In the genomic region with DNA sequence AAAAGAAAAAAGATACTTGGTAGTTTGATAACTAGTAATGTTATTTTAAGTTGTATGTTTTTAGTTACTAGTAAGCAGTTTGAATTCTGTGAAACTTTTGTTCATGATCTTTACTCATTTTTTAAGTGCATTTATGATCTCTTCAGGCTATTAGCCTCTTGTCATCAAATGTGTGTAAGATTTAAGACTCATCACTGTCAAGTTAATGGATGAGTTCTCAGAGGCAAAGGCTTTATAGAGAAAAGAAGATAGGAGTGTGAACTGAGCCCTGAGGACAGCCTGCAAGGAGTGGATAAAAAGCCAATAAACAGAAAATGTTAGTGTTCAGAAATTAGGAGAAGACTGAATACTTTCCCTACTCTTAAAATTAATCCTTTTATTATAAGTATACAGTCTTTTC, we compare ENCODE assay signal across 12 cellular contexts. TPM values are rescaled to one million over a fixed set of nuclear protein-coding genes. Genes with fewer than 3 reads are reported as not detected.
DNase-seq lines count a peak whose midpoint lies in the region; ATAC-seq and TF ChIP-seq lines count a peak whose summit lies in the region.
"Had no signal": no experiment of that assay in that cellular context is flagged by ENCODE, and none has a peak within 500 bp of the region (broad histone marks: within the 10 kb centered on the region; RNA-seq: fewer than 3 reads in every experiment).

No MANE protein-coding gene starts in this region.

- H3K4me1 Mint-ChIP-seq in brain: peaks cover 64% of the 10 kb centered on the region

- H3K36me3 Mint-ChIP-seq in brain: peaks cover 47% of the 10 kb centered on the region

- H3K27ac ChIP-seq in OCI-LY7 (ENCODE audit: low read depth, low read length, poor library complexity, severe bottlenecking) (no peak overlapping the region), rectal smooth muscle tissue (ENCODE audit: low read depth, low read length) (peak overlapping the region; percentile 10), aorta (ENCODE audit: low read depth in 1 of 2, low read length in 2 of 2) (no peak overlapping the region)

- H3K27me3 ChIP-seq in rectal smooth muscle tissue (ENCODE audit: control insufficient read depth, insufficient read depth, low read length) (no peaks in the 10 kb centered on the region), aorta (ENCODE audit: control insufficient read depth in 1 of 2, insufficient read depth in 2 of 2, low read length in 1 of 2) (no peaks in the 10 kb centered on the region)

- H3K9me3 Mint-ChIP-seq in brain: no peaks in the 10 kb centered on the region

- TF ChIP-seq POLR2A in erythroblast (IDR thresholded peaks at IDR 0.05; ENCODE audit: low read length): no peak

- TF ChIP-seq CTCF in OCI-LY7 (conservative IDR thresholded peaks at IDR 0.05; ENCODE audit: low read length) (no peak), brain (conservative IDR thresholded peaks at IDR 0.05) (no peak)

- H3K4me2 ChIP-seq in OCI-LY7 (ENCODE audit: low read length): 0 out of 2 replicates have a peak overlapping the region, but pooled peaks have one; percentile 19

- ATAC-seq in GM21367 (IDR thresholded peaks at IDR 0.05; ENCODE audit: unreplicated experiment) (no peak), aorta (ENCODE audit: low FRiP score) (no peak)

- DNase-seq in ELR (ENCODE audit: low read depth): peak; percentile 22
- no peak for DNase-seq in OCI-LY7 (ENCODE audit: low spot score)
- DNase-seq in amniotic stem cell (lab: John Stamatoyannopoulos, UW): no peak
- DNase-seq in aorta: no peak
- no peak for DNase-seq in erythroblast (lab: John Stamatoyannopoulos, UW)
- DNase-seq: DND-41; mesendoderm; stimulated activated CD4-positive, alpha-beta T cell treated with anti-CD3 and anti-CD28 coated beads, Interleukin-12 subunit alpha, Interleukin-12 subunit beta, amount 100 ng/mL, for 4 hours; stimulated activated naive CD4-positive, alpha-beta T cell treated with Interleukin-2 at 50 U/mL for 16 hours had no signal

- H3K79me2 ChIP-seq in OCI-LY7 (ENCODE audit: insufficient read depth, low read depth, low read length): peaks cover 100% of the 10 kb centered on the region

- H4K20me1 ChIP-seq in OCI-LY7 (ENCODE audit: insufficient read depth, low read length): no peaks in the 10 kb centered on the region

- peaks cover 38% of the 10 kb centered on the region for H3K4me1 ChIP-seq in OCI-LY7 (ENCODE audit: insufficient read depth, low read length, poor library complexity, severe bottlenecking)
- H3K4me1 ChIP-seq in rectal smooth muscle tissue (ENCODE audit: control insufficient read depth, insufficient read depth, low read length): peaks cover 34% of the 10 kb centered on the region
- peaks cover 5 to 6% of the 10 kb centered on the region in 2 donors for H3K4me1 ChIP-seq in aorta (ENCODE audit: control insufficient read depth in 1 of 2, insufficient read depth in 2 of 2, low read length in 2 of 2)

- no peaks in the 10 kb centered on the region for H3K9me2 ChIP-seq in OCI-LY7 (ENCODE audit: insufficient read depth, low read length)

- BruUV-seq in OCI-LY7 (replicated peaks; lab: Mats Ljungman, UMichigan): no TSS peak

- no peak overlapping the region for H3K9ac ChIP-seq in rectal smooth muscle tissue (ENCODE audit: low read length)

- H2AFZ ChIP-seq in OCI-LY7 (ENCODE audit: low read length): no peak overlapping the region

- intact Hi-C loops in OCI-LY7 (cut with micrococcal nuclease; ENCODE audit: unreplicated experiment): no loop called here
- intact Hi-C loops in aorta (cut with DNase I): no loop called here

- CTCF ChIA-PET in OCI-LY7 (lab: Charles Lee; ENCODE audit: unreplicated experiment): no interaction called here

- no peaks in the 10 kb centered on the region for H3K27me3 Mint-ChIP-seq in brain

- H3K4me3 Mint-ChIP-seq in brain: peak overlapping the region in 1 of 5 experiments; percentile 19

- no peak overlapping the region for H3K4me3 ChIP-seq in OCI-LY7 (ENCODE audit: low read depth, low read length, poor library complexity, severe bottlenecking)
- no peak overlapping the region for H3K4me3 ChIP-seq in rectal smooth muscle tissue (ENCODE audit: low read length)
- no peak overlapping the region for H3K4me3 ChIP-seq in aorta (ENCODE audit: low read length in 2 of 2)

- peaks cover 92% of the 10 kb centered on the region for H3K36me3 ChIP-seq in OCI-LY7 (ENCODE audit: insufficient read depth, low read length)
- H3K36me3 ChIP-seq in rectal smooth muscle tissue (ENCODE audit: control insufficient read depth, insufficient read depth, low read length): no peaks in the 10 kb centered on the region
- no peaks in the 10 kb centered on the region for H3K36me3 ChIP-seq in aorta (ENCODE audit: control insufficient read depth in 1 of 2, insufficient read depth in 2 of 2, low read length in 1 of 2)

- peak overlapping the region in 4 of 5 experiments; percentile 11 to 83 (median 36) for H3K27ac Mint-ChIP-seq in brain

- no peaks in the 10 kb centered on the region for H3K9me3 ChIP-seq in OCI-LY7 (ENCODE audit: low read length)
- H3K9me3 ChIP-seq in aorta (ENCODE audit: control insufficient read depth, low read length): no peaks in the 10 kb centered on the region

- POLR2A ChIA-PET in OCI-LY7 (lab: Charles Lee): interaction anchor here (1.6 to 4.0 kb wide), 4 partner anchors 10 to 66 kb away, joined by 3 to 25 read pairs (median 6); partner anchors contain the start of gene NDUFV2

RNA-seq across cellular contexts. Expression of gene NDUFV2, which starts 13.5 kb away (rescaled TPM):
- total RNA-seq in OCI-LY7 (2014; rRNA removed; shearing (Covaris generic)): 145 and 185 TPM in 2 replicates
- total RNA-seq in OCI-LY7 (2022): 201 and 213 TPM in 2 replicates
- 119 TPM for polyA plus RNA-seq in brain (ENCODE audit: insufficient read depth, low read depth, low replicate concordance)
- 100 to 1,000 TPM in 1 of 2 donors, 10 to 100 TPM in 1; 83.8 to 112 TPM for total RNA-seq in aorta
- polyA plus RNA-seq in aorta: 100 to 1,000 TPM; 114 to 150 TPM

RNA-seq across cellular contexts. Expression of gene ANKRD12, which starts 20.6 kb away (rescaled TPM):
- total RNA-seq in OCI-LY7 (2014; rRNA removed; shearing (Covaris generic)): 65.9 and 74.5 TPM in 2 replicates
- total RNA-seq in OCI-LY7 (2022): 66.5 and 67.0 TPM in 2 replicates
- 1.3 TPM for polyA plus RNA-seq in brain (ENCODE audit: insufficient read depth, low read depth, low replicate concordance)
- 100 to 1,000 TPM in 1 of 2 donors, 10 to 100 TPM in 1; 86.5 to 112 TPM for total RNA-seq in aorta
- 10 to 100 TPM in 1 of 2 donors, 1 to 10 TPM in 1; 7.6 to 13.4 TPM for polyA plus RNA-seq in aorta
